In the genomic region with DNA sequence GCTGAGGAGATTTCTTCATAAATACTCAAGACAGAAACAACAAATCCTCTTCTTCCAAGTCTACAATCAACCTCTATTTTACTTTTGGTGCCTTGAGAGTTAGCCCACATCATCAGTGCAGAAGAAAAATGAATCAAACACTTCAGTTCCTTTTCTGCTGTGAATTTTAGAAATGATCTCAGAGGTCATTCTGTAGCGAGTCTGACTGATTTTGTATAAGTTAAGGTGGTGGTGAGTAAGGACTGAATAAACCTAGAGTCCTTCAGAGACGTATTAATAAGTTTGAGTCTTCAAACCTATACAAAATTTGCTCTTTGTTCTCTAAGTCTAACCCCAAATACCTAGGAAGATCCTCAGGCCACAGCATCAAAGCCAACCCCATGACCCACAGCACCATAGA, we compare ENCODE assay signal across 21 cellular contexts. TPM values are rescaled to one million over a fixed set of nuclear protein-coding genes. Genes with fewer than 3 reads are reported as not detected.
DNase-seq lines count a peak whose midpoint lies in the region; ATAC-seq, FAIRE-seq and TF ChIP-seq lines count a peak whose summit lies in the region.
"Had no signal": no experiment of that assay in that cellular context is flagged by ENCODE, and none has a peak within 500 bp of the region (broad histone marks: within the 10 kb centered on the region; RNA-seq: fewer than 3 reads in every experiment).

No MANE protein-coding gene starts in this region.

- DNase-seq in A549 (ENCODE audit: low read depth in 1 of 2, low spot score in 1 of 2) = no peak
- DNase-seq in HFFc6 = no peak
- no peak for DNase-seq in fibroblast of lung (ENCODE audit: low read depth in 2 of 2)
- no peak for DNase-seq in stimulated activated effector memory CD8-positive, alpha-beta T cell treated with anti-CD3 and anti-CD28 coated beads, Interleukin-12 subunit alpha, Interleukin-12 subunit beta, amount 100 ng/mL, for 72 hours (ENCODE audit: low spot score in 2 of 2)
- no peak for DNase-seq in Karpas-422
- DNase-seq in NCI-H146 treated with DMSO at 0.1 percent for 48 hours (lab: John Stamatoyannopoulos, UW; ENCODE audit: unreplicated experiment) = no peak
- DNase-seq: Calu3; CD8-positive, alpha-beta T cell; NCI-H1417 treated with DMSO at 0.1 percent for 48 hours; NCI-H1930; NCI-H2171; NCI-H526; PC-3; RPMI8226; SHP77 treated with DMSO at 0.1 percent for 48 hours had no signal

- H4K20me1 ChIP-seq in fibroblast of lung (ENCODE audit: control insufficient read depth, extremely low read depth, insufficient read depth, low read length) (no peaks in the 10 kb centered on the region), Karpas-422 (ENCODE audit: insufficient read depth, low read depth, low read length) (no peaks in the 10 kb centered on the region)
- H4K20me1 ChIP-seq: BLaER1 had no signal

- H3K4me3 ChIP-seq in A549 (no peak overlapping the region), fibroblast of lung (replicated peaks in 1 of 4; ENCODE audit: control extremely low read depth in 1 of 4, insufficient read depth in 1 of 4, low read depth in 3 of 4, low read length in 4 of 4) (no peak overlapping the region), Karpas-422 (ENCODE audit: low read length) (no peak overlapping the region)
- H3K4me3 ChIP-seq: BLaER1, GM12878 had no signal

- H3K27me3 Mint-ChIP-seq in HFFc6 (ENCODE audit: insufficient read depth) = no peaks in the 10 kb centered on the region

- no peak overlapping the region for H3K9ac ChIP-seq in fibroblast of lung (ENCODE audit: insufficient read depth, low read length)
- no peak overlapping the region for H3K9ac ChIP-seq in Karpas-422 (ENCODE audit: low read length)
- H3K9ac ChIP-seq: BLaER1, KMS-11 had no signal

- H3K4me2 ChIP-seq in A549 (no peak overlapping the region), fibroblast of lung (ENCODE audit: extremely low read depth, insufficient read depth, low read length) (no peak overlapping the region), Karpas-422 (ENCODE audit: low read depth, low read length, poor library complexity, severe bottlenecking) (no peak overlapping the region)
- H3K4me2 ChIP-seq: BLaER1, KMS-11 had no signal

- 88% methylated on average over 2 of the region's 2 CpGs for WGBS in A549 (ENCODE audit: missing lambda C conversion rate)

- H3K4me3 Mint-ChIP-seq in HFFc6 = peak overlapping the region; percentile 54; the same call in 1 of the 2 replicates
- peak overlapping the region; percentile 4 for H3K4me3 Mint-ChIP-seq in stimulated activated effector memory CD8-positive, alpha-beta T cell treated with anti-CD3 and anti-CD28 coated beads, Interleukin-12 subunit alpha, Interleukin-12 subunit beta, amount 100 ng/mL, for 72 hours
- H3K4me3 Mint-ChIP-seq: CD8-positive, alpha-beta T cell had no signal

- H3K36me3 Mint-ChIP-seq in HFFc6 (ENCODE audit: low read depth) = peaks cover 17% of the 10 kb centered on the region; the same call in 1 of the 2 replicates
- no peaks in the 10 kb centered on the region for H3K36me3 Mint-ChIP-seq in stimulated activated effector memory CD8-positive, alpha-beta T cell treated with anti-CD3 and anti-CD28 coated beads, Interleukin-12 subunit alpha, Interleukin-12 subunit beta, amount 100 ng/mL, for 72 hours
- H3K36me3 Mint-ChIP-seq: CD8-positive, alpha-beta T cell had no signal

- TF ChIP-seq CTCF in A549 (IDR thresholded peaks at IDR 0.05) = no peak
- no peak for TF ChIP-seq CTCF in HFFc6 (IDR thresholded peaks at IDR 0.05)
- no peak for TF ChIP-seq CTCF in fibroblast of lung (conservative IDR thresholded peaks at IDR 0.05 in 1 of 2, IDR thresholded peaks at IDR 0.05 in 1 of 2; ENCODE audit: low read depth in 1 of 2, low read length in 2 of 2)

- H3K79me2 ChIP-seq in fibroblast of lung (ENCODE audit: control insufficient read depth, insufficient read depth, low read length) (no peaks in the 10 kb centered on the region), Karpas-422 (ENCODE audit: low read length) (no peaks in the 10 kb centered on the region)

- peaks cover 11% of the 10 kb centered on the region; the same call in 2 of the 3 replicates for H3K4me1 ChIP-seq in A549
- H3K4me1 ChIP-seq in fibroblast of lung (ENCODE audit: control insufficient read depth, extremely low read depth, insufficient read depth, low read length) = peaks cover 29% of the 10 kb centered on the region
- H3K4me1 ChIP-seq in Karpas-422 (ENCODE audit: low read length) = no peaks in the 10 kb centered on the region
- H3K4me1 ChIP-seq: BLaER1 had no signal

- H3K27ac ChIP-seq in A549 (peak overlapping the region; percentile 7 to 19; a peak in 1 of 6 replicates), fibroblast of lung (ENCODE audit: insufficient read depth, low read length) (peak overlapping the region; percentile 34), Karpas-422 (ENCODE audit: low read length) (no peak overlapping the region)
- H3K27ac ChIP-seq: BLaER1, KMS-11 had no signal

- peak overlapping the region; percentile 74 for H3K27ac Mint-ChIP-seq in HFFc6
- H3K27ac Mint-ChIP-seq in stimulated activated effector memory CD8-positive, alpha-beta T cell treated with anti-CD3 and anti-CD28 coated beads, Interleukin-12 subunit alpha, Interleukin-12 subunit beta, amount 100 ng/mL, for 72 hours = no peak overlapping the region
- H3K27ac Mint-ChIP-seq: CD8-positive, alpha-beta T cell had no signal

- TF ChIP-seq POLR2A in A549 (IDR thresholded peaks at IDR 0.05; ENCODE audit: low read length) = no peak

- H3K27me3 ChIP-seq in fibroblast of lung (ENCODE audit: control insufficient read depth, insufficient read depth, low read length) (no peaks in the 10 kb centered on the region), Karpas-422 (ENCODE audit: low read length) (no peaks in the 10 kb centered on the region)
- H3K27me3 ChIP-seq: BLaER1 had no signal

- H3K9me3 Mint-ChIP-seq in HFFc6 = no peaks in the 10 kb centered on the region
- no peaks in the 10 kb centered on the region for H3K9me3 Mint-ChIP-seq in stimulated activated effector memory CD8-positive, alpha-beta T cell treated with anti-CD3 and anti-CD28 coated beads, Interleukin-12 subunit alpha, Interleukin-12 subunit beta, amount 100 ng/mL, for 72 hours
- H3K9me3 Mint-ChIP-seq: CD8-positive, alpha-beta T cell had no signal

- TF ChIP-seq RAD21 in A549 (conservative IDR thresholded peaks at IDR 0.05 in 1 of 2, IDR thresholded peaks at IDR 0.05 in 1 of 2) = no peak

- no peaks in the 10 kb centered on the region for H3K9me3 ChIP-seq in A549
- H3K9me3 ChIP-seq in fibroblast of lung (ENCODE audit: control insufficient read depth, insufficient read depth, low read depth, low read length) = no peaks in the 10 kb centered on the region
- no peaks in the 10 kb centered on the region for H3K9me3 ChIP-seq in Karpas-422 (ENCODE audit: low read length)
- H3K9me3 ChIP-seq: BLaER1 had no signal

- H3K36me3 ChIP-seq in fibroblast of lung (ENCODE audit: control insufficient read depth, insufficient read depth, low read length) = no peaks in the 10 kb centered on the region
- H3K36me3 ChIP-seq in Karpas-422 (ENCODE audit: insufficient read depth, low read length) = no peaks in the 10 kb centered on the region
- H3K36me3 ChIP-seq: BLaER1 had no signal

- H2AFZ ChIP-seq in fibroblast of lung (ENCODE audit: low read length) (no peak overlapping the region), Karpas-422 (ENCODE audit: low read length) (no peak overlapping the region)

- POLR2A ChIA-PET in A549 (lab: Yijun Ruan, JAX) = no interaction called here

- ATAC-seq in A549 (no peak), GM18520 (IDR thresholded peaks at IDR 0.05; ENCODE audit: unreplicated experiment) (no peak)
- peak; percentile 51 for ATAC-seq in stimulated activated effector memory CD8-positive, alpha-beta T cell treated with anti-CD3 and anti-CD28 coated beads, Interleukin-12 subunit alpha, Interleukin-12 subunit beta, amount 100 ng/mL, for 72 hours
- ATAC-seq: CD8-positive, alpha-beta T cell; GM12878; HepG2 had no signal

- TF ChIP-seq EP300 in A549 (IDR thresholded peaks at IDR 0.05) = no peak

- no peak for FAIRE-seq in A549 (lab: Jason Lieb, UNC)
- FAIRE-seq: GM12878, H1, HepG2 had no signal

- CTCF ChIA-PET in A549 (lab: Yijun Ruan, JAX) = interaction anchor here (1.1 kb wide), 1 partner anchor 34 kb away, joined by 3 read pairs; no protein-coding TSS in a partner anchor

- H3K9me2 ChIP-seq in Karpas-422 (replicated peaks; ENCODE audit: insufficient read depth, low read length) = no peaks in the 10 kb centered on the region

- H3K4me1 Mint-ChIP-seq in HFFc6 (ENCODE audit: low read depth) = peaks cover 93% of the 10 kb centered on the region
- peaks cover 17% of the 10 kb centered on the region for H3K4me1 Mint-ChIP-seq in stimulated activated effector memory CD8-positive, alpha-beta T cell treated with anti-CD3 and anti-CD28 coated beads, Interleukin-12 subunit alpha, Interleukin-12 subunit beta, amount 100 ng/mL, for 72 hours

TF ChIP-seq in A549, 52 proteins besides CTCF, POLR2A, EP300 and RAD21 (continues in another document):
- TF ChIP-seq JUNB (IDR thresholded peaks at IDR 0.05) (no peak), MAFK (IDR thresholded peaks at IDR 0.05; ENCODE audit: partially characterized antibody) (no peak), NPAS2 (CRISPR knock-in tag; IDR thresholded peaks at IDR 0.05; ENCODE audit: borderline replicate concordance) (no peak), HDAC2 (IDR thresholded peaks at IDR 0.05) (no peak), KDM1A (IDR thresholded peaks at IDR 0.05; ENCODE audit: low read depth) (no peak)
- TF ChIP-seq, protein P1, sequence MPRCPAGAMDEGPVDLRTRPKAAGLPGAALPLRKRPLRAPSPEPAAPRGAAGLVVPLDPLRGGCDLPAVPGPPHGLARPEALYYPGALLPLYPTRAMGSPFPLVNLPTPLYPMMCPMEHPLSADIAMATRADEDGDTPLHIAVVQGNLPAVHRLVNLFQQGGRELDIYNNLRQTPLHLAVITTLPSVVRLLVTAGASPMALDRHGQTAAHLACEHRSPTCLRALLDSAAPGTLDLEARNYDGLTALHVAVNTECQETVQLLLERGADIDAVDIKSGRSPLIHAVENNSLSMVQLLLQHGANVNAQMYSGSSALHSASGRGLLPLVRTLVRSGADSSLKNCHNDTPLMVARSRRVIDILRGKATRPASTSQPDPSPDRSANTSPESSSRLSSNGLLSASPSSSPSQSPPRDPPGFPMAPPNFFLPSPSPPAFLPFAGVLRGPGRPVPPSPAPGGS (IDR thresholded peaks at IDR 0.05) = no peak

RNA-seq across cellular contexts. Expression of gene NT5E, which starts 33.1 kb away (rescaled TPM):
- 54.8 and 61.0 TPM in 2 replicates for polyA plus RNA-seq in A549 (2011; rRNA removed)
- polyA plus RNA-seq in A549 (2012; cell fraction: cytosol; rRNA removed) = 19.3 and 27.1 TPM in 2 replicates
- polyA plus RNA-seq in A549 (2012; cell fraction: nucleus; rRNA removed) = 18.2 and 40.2 TPM in 2 replicates
- polyA plus RNA-seq in A549 (2017; fragmentation: RNase III; extraction: RNeasy Plus Mini Kit Qiagen cat#74134 plus additional on column Dnase treatment) = 16.8 to 20.8 TPM (median 18.9 TPM) in 3 replicates
- 34.8 and 36.1 TPM in 2 replicates for polyA minus RNA-seq in A549 (2011; rRNA and poly(A)+ RNA removed)
- 100 to 1,000 TPM; 263 to 375 (median 316) TPM for total RNA-seq in HFFc6 (2021; fragmentation: NEBNext Ultra II Directional; extraction: Animal tissue kit (Norgen Biotek cat#: 25700))
- total RNA-seq in fibroblast of lung = 111 and 257 TPM in 2 replicates
- 217 and 324 TPM in 2 replicates for polyA plus RNA-seq in fibroblast of lung
- polyA plus RNA-seq in fibroblast of lung (2012) = 125 and 203 TPM in 2 replicates
- 43.7 and 113 TPM in 2 replicates for polyA minus RNA-seq in fibroblast of lung (ENCODE audit: low replicate concordance)
- total RNA-seq in Karpas-422 (2014; rRNA removed; shearing (Covaris generic); ENCODE audit: low replicate concordance) = not detected in 2 replicates

Comparison
In these comparisons a context has a peak if more than half of its experiments do, and no peak if none do; other contexts are left out.
1. RNA of gene NT5E, which starts 33.1 kb away (total RNA-seq): 263 to 375 TPM in HFFc6 and 111 to 257 TPM in fibroblast of lung; not detected in Karpas-422; every median in the first group is over 100 times any median in the second.